Comparison of ENCODE assay signal across 10 cellular contexts in the genomic region with DNA sequence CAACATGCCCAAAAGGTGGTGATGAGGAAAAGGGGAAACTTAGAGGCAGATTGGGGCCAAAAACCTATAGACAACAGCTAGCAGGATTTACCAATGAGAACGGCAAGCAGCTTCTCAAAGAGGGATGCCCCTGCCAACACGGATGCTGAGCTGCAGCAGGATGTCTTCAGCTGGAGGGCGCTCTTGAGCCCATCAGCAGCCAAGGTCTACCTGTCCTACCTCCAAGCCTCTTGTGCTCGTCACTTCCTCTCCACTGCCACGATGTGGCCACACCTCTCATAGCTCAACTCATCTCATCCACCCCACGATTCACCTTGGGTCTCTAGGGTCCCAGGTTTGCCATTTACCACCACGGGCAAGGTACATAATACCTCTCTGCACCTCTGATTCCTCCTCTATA. TPM values are rescaled to one million over a fixed set of nuclear protein-coding genes. Genes with fewer than 3 reads are reported as not detected.
DNase-seq lines count a peak whose midpoint lies in the region; ATAC-seq and TF ChIP-seq lines count a peak whose summit lies in the region.
"Had no signal": no experiment of that assay in that cellular context is flagged by ENCODE, and none has a peak within 500 bp of the region (broad histone marks: within the 10 kb centered on the region; RNA-seq: fewer than 3 reads in every experiment).

No MANE protein-coding gene starts in this region.

- H3K4me3 ChIP-seq in NB4 (ENCODE audit: low read depth, low read length) (no peak overlapping the region), choroid plexus epithelial cell (ENCODE audit: low read depth, low read length) (no peak overlapping the region), osteoblast (ENCODE audit: insufficient read depth, low read length) (no peak overlapping the region)

- H3K27ac ChIP-seq in osteoblast (ENCODE audit: low read depth, low read length): no peak overlapping the region

- no peaks in the 10 kb centered on the region for H3K9me3 ChIP-seq in osteoblast (ENCODE audit: low read depth, low read length)

- peak; percentile 84 for DNase-seq in ELF-1 (ENCODE audit: low read depth, low spot score)
- no peak for DNase-seq in NB4 (ENCODE audit: low read depth)
- DNase-seq in choroid plexus epithelial cell (ENCODE audit: low read depth): no peak
- DNase-seq in osteoblast (ENCODE audit: insufficient read length, low spot score, missing footprints): no peak
- no peak for DNase-seq in A172 (ENCODE audit: low spot score)
- DNase-seq in CD1c-positive myeloid dendritic cell (ENCODE audit: extremely low spot score): no peak
- DNase-seq in DMS153 treated with DMSO at 0.1 percent for 48 hours (lab: John Stamatoyannopoulos, UW; ENCODE audit: unreplicated experiment): no peak
- DNase-seq: activated T-cell treated with anti-CD3 and anti-CD28 coated beads, Interleukin-2, amount 50 U/mL, for 4 hours; NCI-H2227 treated with DMSO at 0.1 percent for 48 hours had no signal

- no peak overlapping the region for H3K4me2 ChIP-seq in osteoblast (ENCODE audit: insufficient read depth, low read length)

- H3K4me1 ChIP-seq in osteoblast (ENCODE audit: insufficient read depth, low read length): peaks cover 16% of the 10 kb centered on the region

- H2AFZ ChIP-seq in osteoblast (ENCODE audit: low read length): no peak overlapping the region

- H3K79me2 ChIP-seq in osteoblast (ENCODE audit: insufficient read depth, low read length): peaks cover 94% of the 10 kb centered on the region

- peak; percentile 27 for TF ChIP-seq CTCF in NB4 (IDR thresholded peaks at IDR 0.05; ENCODE audit: low read depth, low read length)
- peak; percentile 21 for TF ChIP-seq CTCF in choroid plexus epithelial cell (conservative IDR thresholded peaks at IDR 0.05; ENCODE audit: low read depth, low read length)
- peak; percentile 16 for TF ChIP-seq CTCF in osteoblast (IDR thresholded peaks at IDR 0.05; ENCODE audit: extremely low read depth, low read depth, low read length)

- H3K36me3 ChIP-seq in osteoblast (ENCODE audit: insufficient read depth, low read length): no peaks in the 10 kb centered on the region

- H4K20me1 ChIP-seq in osteoblast (ENCODE audit: insufficient read depth, low read length): peaks cover 91% of the 10 kb centered on the region

- no peak for ATAC-seq in HG02870 (IDR thresholded peaks at IDR 0.05; ENCODE audit: unreplicated experiment)
- ATAC-seq: activated T-cell treated with anti-CD3 and anti-CD28 coated beads, Interleukin-2, amount 50 U/mL, for 4 hours had no signal

- no peaks in the 10 kb centered on the region for H3K27me3 ChIP-seq in osteoblast (ENCODE audit: insufficient read depth, low read length)

- no peak for TF ChIP-seq POLR2A in NB4 (IDR thresholded peaks at IDR 0.05; ENCODE audit: extremely low read depth, insufficient read length)

RNA-seq across cellular contexts. Expression of gene DLG5, which starts 36.5 kb away (rescaled TPM):
- 51.4 and 51.6 TPM in 2 replicates for total RNA-seq in osteoblast
- total RNA-seq in A172 (2014; rRNA removed; shearing (Covaris generic)): 30.7 and 60.3 TPM in 2 replicates
